Comparison of ENCODE assay signal across 1 cellular context in the genomic region with DNA sequence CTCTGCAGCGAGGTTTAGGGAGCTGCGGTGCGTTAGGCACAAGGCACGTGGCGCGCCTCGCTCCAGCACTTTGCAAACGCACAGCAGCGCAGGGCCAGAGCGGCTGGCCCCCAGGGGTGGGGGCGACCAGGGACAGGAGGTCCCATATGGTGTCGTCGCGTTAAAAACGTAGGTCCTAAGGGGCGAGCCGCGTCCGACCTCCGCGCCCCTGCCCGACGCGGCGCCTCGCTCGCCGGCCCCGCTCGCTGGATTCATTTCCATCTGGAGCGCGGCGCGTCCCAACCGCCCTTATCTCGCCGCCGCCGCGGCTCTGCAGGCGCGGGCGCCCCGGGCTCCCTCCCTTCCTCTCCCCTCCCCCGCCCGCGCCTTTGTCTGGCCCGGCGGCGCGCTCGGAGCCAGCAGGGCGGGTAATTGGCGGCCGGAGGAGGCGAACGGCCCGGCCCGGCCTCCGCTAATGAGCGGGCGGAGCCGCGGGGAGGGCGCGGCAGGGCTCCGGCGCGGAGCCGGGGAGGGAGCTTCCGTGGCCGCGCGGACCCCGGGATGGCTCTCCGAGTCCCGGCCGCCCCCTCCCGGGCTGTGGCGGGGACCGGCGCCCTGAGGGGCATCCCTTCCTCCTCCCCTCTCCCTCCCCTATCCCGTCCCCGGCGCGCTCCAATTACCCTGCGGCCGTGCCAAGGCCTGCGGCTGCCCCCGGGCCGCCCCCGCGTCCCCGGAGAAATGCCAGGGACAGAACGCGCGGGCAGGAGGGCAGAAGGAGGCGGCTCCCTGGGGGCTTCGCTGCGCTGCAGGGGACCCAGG.
TF ChIP-seq lines count a peak whose summit lies in the region.

No MANE protein-coding gene starts in this region.

TF ChIP-seq in K562, 482 proteins besides CTCF, POLR2A, EP300 and RAD21 (continued from another document and continues in another):
- 0 out of 2 replicates have a peak, but pooled peaks have one; percentile 42 for TF ChIP-seq ZNF395 (CRISPR knock-in tag; IDR thresholded peaks at IDR 0.05)
- no peak for TF ChIP-seq ELK3 (CRISPR knock-in tag; IDR thresholded peaks at IDR 0.05)
- TF ChIP-seq KDM4B (IDR thresholded peaks at IDR 0.05; ENCODE audit: borderline replicate concordance in 2 of 2, low read depth in 1 of 2) = no peak
- TF ChIP-seq RBM14 (IDR thresholded peaks at IDR 0.05; ENCODE audit: borderline replicate concordance, insufficient read depth, low read depth, low read length) = no peak
- no peak for TF ChIP-seq HLTF (IDR thresholded peaks at IDR 0.05)
- no peak for TF ChIP-seq ZNF589 (CRISPR knock-in tag; IDR thresholded peaks at IDR 0.05; ENCODE audit: low read depth)
- TF ChIP-seq POLR2AphosphoS5 (IDR thresholded peaks at IDR 0.05; ENCODE audit: control insufficient read depth, insufficient read depth, low read depth, low read length) = no peak
- TF ChIP-seq XRCC4 (IDR thresholded peaks at IDR 0.05; ENCODE audit: extremely low read depth, insufficient read depth, insufficient read length) = no peak
- no peak for TF ChIP-seq KHSRP (IDR thresholded peaks at IDR 0.05)
- TF ChIP-seq, protein P1, sequence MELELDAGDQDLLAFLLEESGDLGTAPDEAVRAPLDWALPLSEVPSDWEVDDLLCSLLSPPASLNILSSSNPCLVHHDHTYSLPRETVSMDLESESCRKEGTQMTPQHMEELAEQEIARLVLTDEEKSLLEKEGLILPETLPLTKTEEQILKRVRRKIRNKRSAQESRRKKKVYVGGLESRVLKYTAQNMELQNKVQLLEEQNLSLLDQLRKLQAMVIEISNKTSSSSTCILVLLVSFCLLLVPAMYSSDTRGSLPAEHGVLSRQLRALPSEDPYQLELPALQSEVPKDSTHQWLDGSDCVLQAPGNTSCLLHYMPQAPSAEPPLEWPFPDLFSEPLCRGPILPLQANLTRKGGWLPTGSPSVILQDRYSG (tag; conservative IDR thresholded peaks at IDR 0.05; ENCODE audit: low read depth) = no peak
- TF ChIP-seq ZNF57 (CRISPR knock-in tag; IDR thresholded peaks at IDR 0.05) = no peak
- no peak for TF ChIP-seq RUNX1 (IDR thresholded peaks at IDR 0.05; ENCODE audit: low read depth)
- TF ChIP-seq RERE (CRISPR knock-in tag; IDR thresholded peaks at IDR 0.05; ENCODE audit: borderline replicate concordance) = no peak
- TF ChIP-seq PHB2 (IDR thresholded peaks at IDR 0.05; ENCODE audit: low read depth) = no peak
- no peak for TF ChIP-seq CBX1 (IDR thresholded peaks at IDR 0.05; ENCODE audit: low read depth)
- no peak for TF ChIP-seq GATAD2A (IDR thresholded peaks at IDR 0.05)
- peak; percentile 50; the same call in 1 of the 2 replicates for TF ChIP-seq EP400 (IDR thresholded peaks at IDR 0.05)
- no peak for TF ChIP-seq CEBPZ (IDR thresholded peaks at IDR 0.05; ENCODE audit: borderline replicate concordance, low read depth, low read length)
- TF ChIP-seq STAT5B (CRISPR knock-in tag; IDR thresholded peaks at IDR 0.05) = no peak
- TF ChIP-seq, protein P2, sequence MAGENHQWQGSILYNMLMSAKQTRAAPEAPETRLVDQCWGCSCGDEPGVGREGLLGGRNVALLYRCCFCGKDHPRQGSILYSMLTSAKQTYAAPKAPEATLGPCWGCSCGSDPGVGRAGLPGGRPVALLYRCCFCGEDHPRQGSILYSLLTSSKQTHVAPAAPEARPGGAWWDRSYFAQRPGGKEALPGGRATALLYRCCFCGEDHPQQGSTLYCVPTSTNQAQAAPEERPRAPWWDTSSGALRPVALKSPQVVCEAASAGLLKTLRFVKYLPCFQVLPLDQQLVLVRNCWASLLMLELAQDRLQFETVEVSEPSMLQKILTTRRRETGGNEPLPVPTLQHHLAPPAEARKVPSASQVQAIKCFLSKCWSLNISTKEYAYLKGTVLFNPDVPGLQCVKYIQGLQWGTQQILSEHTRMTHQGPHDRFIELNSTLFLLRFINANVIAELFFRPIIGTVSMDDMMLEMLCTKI (IDR thresholded peaks at IDR 0.05; ENCODE audit: partially characterized antibody) = no peak
- no peak for TF ChIP-seq ZNF311 (CRISPR knock-in tag; IDR thresholded peaks at IDR 0.05)
- TF ChIP-seq HDAC1 (IDR thresholded peaks at IDR 0.05) = no peak
- no peak for TF ChIP-seq ZNF146 (CRISPR knock-in tag; IDR thresholded peaks at IDR 0.05; ENCODE audit: unreplicated experiment)
- no peak for TF ChIP-seq MCM5 (IDR thresholded peaks at IDR 0.05; ENCODE audit: low read depth)
- TF ChIP-seq KLF16 (IDR thresholded peaks at IDR 0.05) = no peak
- TF ChIP-seq, protein P3, sequence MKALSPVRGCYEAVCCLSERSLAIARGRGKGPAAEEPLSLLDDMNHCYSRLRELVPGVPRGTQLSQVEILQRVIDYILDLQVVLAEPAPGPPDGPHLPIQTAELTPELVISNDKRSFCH (CRISPR knock-in tag; IDR thresholded peaks at IDR 0.05) = no peak
- TF ChIP-seq, protein P3 (tag; IDR thresholded peaks at IDR 0.05) = 0 out of 2 replicates have a peak, but pooled peaks have one; percentile 43
- TF ChIP-seq FIP1L1 (IDR thresholded peaks at IDR 0.05; ENCODE audit: low read depth, low read length, poor library complexity, severe bottlenecking) = peak; percentile 23
- no peak for TF ChIP-seq BRCA1 (IDR thresholded peaks at IDR 0.05)
- TF ChIP-seq BRCA1 (CRISPR knock-in tag; IDR thresholded peaks at IDR 0.05) = 0 out of 2 replicates have a peak, but pooled peaks have one; percentile 62
- TF ChIP-seq NCOA6 (IDR thresholded peaks at IDR 0.05) = no peak
- no peak for TF ChIP-seq HNRNPUL1 (IDR thresholded peaks at IDR 0.05; ENCODE audit: low read length)
- TF ChIP-seq ASH1L (IDR thresholded peaks at IDR 0.05; ENCODE audit: borderline replicate concordance, low read depth, partially characterized antibody) = no peak
- TF ChIP-seq TBL1XR1 (IDR thresholded peaks at IDR 0.05; ENCODE audit: low read length in 2 of 2) = no peak
- TF ChIP-seq RFX7 (CRISPR knock-in tag; IDR thresholded peaks at IDR 0.05) = no peak
- TF ChIP-seq RBBP5 (IDR thresholded peaks at IDR 0.05; ENCODE audit: borderline replicate concordance, insufficient read depth, low read length, poor library complexity, severe bottlenecking) = no peak
- TF ChIP-seq, protein P4, sequence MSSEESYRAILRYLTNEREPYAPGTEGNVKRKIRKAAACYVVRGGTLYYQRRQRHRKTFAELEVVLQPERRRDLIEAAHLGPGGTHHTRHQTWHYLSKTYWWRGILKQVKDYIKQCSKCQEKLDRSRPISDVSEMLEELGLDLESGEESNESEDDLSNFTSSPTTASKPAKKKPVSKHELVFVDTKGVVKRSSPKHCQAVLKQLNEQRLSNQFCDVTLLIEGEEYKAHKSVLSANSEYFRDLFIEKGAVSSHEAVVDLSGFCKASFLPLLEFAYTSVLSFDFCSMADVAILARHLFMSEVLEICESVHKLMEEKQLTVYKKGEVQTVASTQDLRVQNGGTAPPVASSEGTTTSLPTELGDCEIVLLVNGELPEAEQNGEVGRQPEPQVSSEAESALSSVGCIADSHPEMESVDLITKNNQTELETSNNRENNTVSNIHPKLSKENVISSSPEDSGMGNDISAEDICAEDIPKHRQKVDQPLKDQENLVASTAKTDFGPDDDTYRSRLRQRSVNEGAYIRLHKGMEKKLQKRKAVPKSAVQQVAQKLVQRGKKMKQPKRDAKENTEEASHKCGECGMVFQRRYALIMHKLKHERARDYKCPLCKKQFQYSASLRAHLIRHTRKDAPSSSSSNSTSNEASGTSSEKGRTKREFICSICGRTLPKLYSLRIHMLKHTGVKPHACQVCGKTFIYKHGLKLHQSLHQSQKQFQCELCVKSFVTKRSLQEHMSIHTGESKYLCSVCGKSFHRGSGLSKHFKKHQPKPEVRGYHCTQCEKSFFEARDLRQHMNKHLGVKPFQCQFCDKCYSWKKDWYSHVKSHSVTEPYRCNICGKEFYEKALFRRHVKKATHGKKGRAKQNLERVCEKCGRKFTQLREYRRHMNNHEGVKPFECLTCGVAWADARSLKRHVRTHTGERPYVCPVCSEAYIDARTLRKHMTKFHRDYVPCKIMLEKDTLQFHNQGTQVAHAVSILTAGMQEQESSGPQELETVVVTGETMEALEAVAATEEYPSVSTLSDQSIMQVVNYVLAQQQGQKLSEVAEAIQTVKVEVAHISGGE (CRISPR knock-in tag; IDR thresholded peaks at IDR 0.05) = no peak
